In the genomic region with DNA sequence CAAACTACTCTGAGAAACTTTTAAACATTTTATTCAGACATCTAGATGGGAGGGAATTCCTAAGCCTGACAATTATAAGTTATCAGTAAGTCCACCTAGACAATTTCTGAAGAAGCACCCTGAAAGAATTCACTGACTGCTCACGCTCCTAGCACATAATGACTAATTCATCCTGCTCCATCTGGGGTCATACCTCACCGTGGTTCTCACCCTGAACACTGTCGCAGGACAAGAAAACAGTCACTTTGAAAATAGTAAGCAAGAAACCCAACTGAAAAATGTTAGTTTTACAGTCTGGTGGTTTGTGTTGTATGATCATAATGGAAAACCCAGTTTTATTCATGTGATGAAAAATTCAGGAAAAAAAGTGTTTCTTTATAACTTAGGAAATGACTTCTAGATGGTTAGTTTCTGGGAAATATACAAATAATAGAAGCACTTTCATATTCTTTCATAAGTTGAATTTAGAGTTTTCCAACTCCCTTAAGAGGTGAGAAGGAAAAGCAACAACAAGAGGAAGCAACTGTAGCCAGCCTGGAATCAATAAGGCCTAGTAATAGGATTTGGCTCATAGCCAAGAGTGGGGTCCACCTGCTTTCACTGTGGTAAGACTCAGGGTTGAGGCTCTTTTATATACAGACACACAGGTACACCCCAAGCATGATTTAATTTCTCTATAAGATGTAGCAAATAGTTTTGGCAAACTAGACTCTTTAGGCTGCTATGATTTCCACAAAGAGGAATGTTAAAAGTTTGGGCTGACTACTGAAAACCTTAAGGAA, we compare ENCODE assay signal across 8 cellular contexts.
DNase-seq lines count a peak whose midpoint lies in the region; ATAC-seq lines count a peak whose summit lies in the region.

No MANE protein-coding gene starts in this region.

- peak; percentile 62 for DNase-seq in A172 (ENCODE audit: low spot score)
- DNase-seq in activated naive CD4-positive, alpha-beta T cell treated with anti-CD3 and anti-CD28 coated beads, Interleukin-2, amount 50 U/mL, for 72 hours (ENCODE audit: low spot score in 2 of 2) = no peak
- no peak for DNase-seq in stimulated activated effector memory CD8-positive, alpha-beta T cell treated with anti-CD3 and anti-CD28 coated beads, Interleukin-12 subunit alpha, Interleukin-12 subunit beta, amount 100 ng/mL, for 72 hours (ENCODE audit: low spot score in 2 of 2)
- no peak for DNase-seq in HuH-7 (ENCODE audit: low spot score)
- DNase-seq in hippocampal formation (lab: John Stamatoyannopoulos, UW) = no peak
- DNase-seq in posterior vena cava (ENCODE audit: low spot score) = no peak

- H3K4me3 Mint-ChIP-seq in stimulated activated effector memory CD8-positive, alpha-beta T cell treated with anti-CD3 and anti-CD28 coated beads, Interleukin-12 subunit alpha, Interleukin-12 subunit beta, amount 100 ng/mL, for 72 hours = peak overlapping the region; percentile 46

- no peaks in the 10 kb centered on the region for H3K9me3 Mint-ChIP-seq in activated naive CD4-positive, alpha-beta T cell treated with anti-CD3 and anti-CD28 coated beads, Interleukin-2, amount 50 U/mL, for 72 hours
- no peaks in the 10 kb centered on the region for H3K9me3 Mint-ChIP-seq in stimulated activated effector memory CD8-positive, alpha-beta T cell treated with anti-CD3 and anti-CD28 coated beads, Interleukin-12 subunit alpha, Interleukin-12 subunit beta, amount 100 ng/mL, for 72 hours

- H3K36me3 Mint-ChIP-seq in activated naive CD4-positive, alpha-beta T cell treated with anti-CD3 and anti-CD28 coated beads, Interleukin-2, amount 50 U/mL, for 72 hours = peaks cover 6 to 14% of the 10 kb centered on the region in 2 donors
- H3K36me3 Mint-ChIP-seq in stimulated activated effector memory CD8-positive, alpha-beta T cell treated with anti-CD3 and anti-CD28 coated beads, Interleukin-12 subunit alpha, Interleukin-12 subunit beta, amount 100 ng/mL, for 72 hours = peaks cover 6% of the 10 kb centered on the region

- peak overlapping the region; percentile 89 to 90 for H3K27ac Mint-ChIP-seq in activated naive CD4-positive, alpha-beta T cell treated with anti-CD3 and anti-CD28 coated beads, Interleukin-2, amount 50 U/mL, for 72 hours
- H3K27ac Mint-ChIP-seq in stimulated activated effector memory CD8-positive, alpha-beta T cell treated with anti-CD3 and anti-CD28 coated beads, Interleukin-12 subunit alpha, Interleukin-12 subunit beta, amount 100 ng/mL, for 72 hours = peak overlapping the region; percentile 60

- intact Hi-C loops in posterior vena cava (cut with DNase I) = no loop called here

- peaks cover 95% of the 10 kb centered on the region for H3K4me1 Mint-ChIP-seq in stimulated activated effector memory CD8-positive, alpha-beta T cell treated with anti-CD3 and anti-CD28 coated beads, Interleukin-12 subunit alpha, Interleukin-12 subunit beta, amount 100 ng/mL, for 72 hours

- ATAC-seq in GM18873 (IDR thresholded peaks at IDR 0.05; ENCODE audit: low FRiP score, unreplicated experiment) = peak; percentile 48
- ATAC-seq in HG03460 (IDR thresholded peaks at IDR 0.05; ENCODE audit: unreplicated experiment) = peak; percentile 53
- peak; percentile 66 to 76 for ATAC-seq in activated naive CD4-positive, alpha-beta T cell treated with anti-CD3 and anti-CD28 coated beads, Interleukin-2, amount 50 U/mL, for 72 hours
- ATAC-seq in stimulated activated effector memory CD8-positive, alpha-beta T cell treated with anti-CD3 and anti-CD28 coated beads, Interleukin-12 subunit alpha, Interleukin-12 subunit beta, amount 100 ng/mL, for 72 hours = peak; percentile 88
